In the genomic region with DNA sequence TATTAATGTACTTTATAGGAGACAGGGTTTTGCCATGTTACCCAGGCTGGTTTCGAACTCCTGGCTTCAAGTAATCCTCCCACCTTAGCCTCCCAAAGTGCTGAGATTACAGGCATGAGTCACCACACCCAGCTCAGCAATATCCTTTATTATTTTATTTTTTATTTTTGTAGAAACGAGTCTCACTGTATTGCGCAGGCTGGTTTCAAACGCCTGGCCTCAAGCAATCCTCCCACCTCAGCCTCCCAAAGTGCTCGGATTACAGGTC, we compare ENCODE assay signal across 8 cellular contexts. TPM values are rescaled to one million over a fixed set of nuclear protein-coding genes. Genes with fewer than 3 reads are reported as not detected.
DNase-seq lines count a peak whose midpoint lies in the region; ATAC-seq, FAIRE-seq and TF ChIP-seq lines count a peak whose summit lies in the region.
"Not testable (repeated sequence)": the region's sequence is repeated elsewhere in the genome, so short reads cannot be mapped to it uniquely, and the experiment has no call there.

No MANE protein-coding gene starts in this region.

- TF ChIP-seq CTCF in A549 (IDR thresholded peaks at IDR 0.05); Caco-2 (IDR thresholded peaks at IDR 0.05; ENCODE audit: insufficient read depth in 1 of 2, low read depth in 1 of 2, low read length in 1 of 2, severe bottlenecking in 1 of 2, unreplicated experiment in 1 of 2); Loucy (conservative IDR thresholded peaks at IDR 0.05; ENCODE audit: low read length); chondrocyte (IDR thresholded peaks at IDR 0.05); natural killer cell (IDR thresholded peaks at IDR 0.05): not testable (repeated sequence)

- TF ChIP-seq POLR2A in A549 (IDR thresholded peaks at IDR 0.05; ENCODE audit: low read length), result not testable (repeated sequence)

- not testable (repeated sequence) for H3F3A ChIP-seq in Loucy (ENCODE audit: low read depth)

- H3K4me1 Mint-ChIP-seq in Caco-2 (ENCODE audit: low read depth, unreplicated experiment), result not testable (repeated sequence)
- peaks cover 16% of the 10 kb centered on the region for H3K4me1 Mint-ChIP-seq in T-helper 1 cell treated with Interleukin-12 subunit alpha and Interleukin-12 subunit beta and Interleukin-4 antibody, amounts not matched to agents 30 μg/mL and 1 μg/mL, for 36 hours (ENCODE audit: low read depth)
- peaks cover 19% of the 10 kb centered on the region for H3K4me1 Mint-ChIP-seq in activated CD8-positive, alpha-beta T cell treated with anti-CD3 and anti-CD28 coated beads, Interleukin-2, amount 10 ng/mL, durations not matched to agents 7 days and 5 days (ENCODE audit: low read depth)
- H3K4me1 Mint-ChIP-seq in activated naive CD4-positive, alpha-beta T cell treated with anti-CD3 and anti-CD28 coated beads, Interleukin-2, amount 10 ng/mL, durations not matched to agents 7 days and 5 days, result peaks cover 25% of the 10 kb centered on the region
- H3K4me1 Mint-ChIP-seq in chondrocyte (ENCODE audit: low read depth) (peaks cover 13% of the 10 kb centered on the region), natural killer cell (peaks cover 9 to 15% of the 10 kb centered on the region in 2 donors)

- H3K9me3 ChIP-seq in A549; Caco-2; Loucy (ENCODE audit: insufficient read depth, low read depth, low read length): not testable (repeated sequence)

- H3K9me3 Mint-ChIP-seq in Caco-2 (ENCODE audit: unreplicated experiment); T-helper 1 cell treated with Interleukin-12 subunit alpha and Interleukin-12 subunit beta and Interleukin-4 antibody, amounts not matched to agents 30 μg/mL and 1 μg/mL, for 36 hours; activated CD8-positive, alpha-beta T cell treated with anti-CD3 and anti-CD28 coated beads, Interleukin-2, amount 10 ng/mL, durations not matched to agents 7 days and 5 days (ENCODE audit: insufficient read depth); activated naive CD4-positive, alpha-beta T cell treated with anti-CD3 and anti-CD28 coated beads, Interleukin-2, amount 10 ng/mL, durations not matched to agents 7 days and 5 days; chondrocyte (ENCODE audit: low read depth); natural killer cell: not testable (repeated sequence)

- not testable (repeated sequence) for H3K9me2 ChIP-seq in Loucy (replicated peaks; ENCODE audit: low read depth, low read length)

- H3K27ac Mint-ChIP-seq in Caco-2 (ENCODE audit: unreplicated experiment); T-helper 1 cell treated with Interleukin-12 subunit alpha and Interleukin-12 subunit beta and Interleukin-4 antibody, amounts not matched to agents 30 μg/mL and 1 μg/mL, for 36 hours; chondrocyte (ENCODE audit: unreplicated experiment): not testable (repeated sequence)
- H3K27ac Mint-ChIP-seq in activated CD8-positive, alpha-beta T cell treated with anti-CD3 and anti-CD28 coated beads, Interleukin-2, amount 10 ng/mL, durations not matched to agents 7 days and 5 days, result peak overlapping the region; percentile 96
- H3K27ac Mint-ChIP-seq in activated naive CD4-positive, alpha-beta T cell treated with anti-CD3 and anti-CD28 coated beads, Interleukin-2, amount 10 ng/mL, durations not matched to agents 7 days and 5 days, result peak overlapping the region; percentile 92
- H3K27ac Mint-ChIP-seq in natural killer cell, result peak overlapping the region in 1 of 2 donors; percentile 95

- POLR2A ChIA-PET in A549 (lab: Yijun Ruan, JAX); Caco-2 (lab: Charles Lee): not testable (repeated sequence)
- POLR2A ChIA-PET in activated CD8-positive, alpha-beta T cell treated with anti-CD3 and anti-CD28 coated beads, Interleukin-2, amount 10 ng/mL, durations not matched to agents 7 days and 5 days (lab: Charles Lee), result interaction anchor here (1.5 to 3.1 kb wide), 2 partner anchors 40 to 81 kb away, joined by 5 to 52 read pairs; a partner anchor contains a TSS

- peak overlapping the region; percentile 95 for H3K4me3 Mint-ChIP-seq in Caco-2 (ENCODE audit: unreplicated experiment)
- H3K4me3 Mint-ChIP-seq in T-helper 1 cell treated with Interleukin-12 subunit alpha and Interleukin-12 subunit beta and Interleukin-4 antibody, amounts not matched to agents 30 μg/mL and 1 μg/mL, for 36 hours, result peak overlapping the region; percentile 89
- peak overlapping the region; percentile 92 for H3K4me3 Mint-ChIP-seq in activated CD8-positive, alpha-beta T cell treated with anti-CD3 and anti-CD28 coated beads, Interleukin-2, amount 10 ng/mL, durations not matched to agents 7 days and 5 days
- H3K4me3 Mint-ChIP-seq in activated naive CD4-positive, alpha-beta T cell treated with anti-CD3 and anti-CD28 coated beads, Interleukin-2, amount 10 ng/mL, durations not matched to agents 7 days and 5 days; chondrocyte (ENCODE audit: unreplicated experiment): not testable (repeated sequence)
- peak overlapping the region; percentile 94 for H3K4me3 Mint-ChIP-seq in natural killer cell

- TF ChIP-seq RAD21 in A549 (conservative IDR thresholded peaks at IDR 0.05 in 1 of 2, IDR thresholded peaks at IDR 0.05 in 1 of 2), result not testable (repeated sequence)

- H3K27me3 Mint-ChIP-seq in Caco-2 (ENCODE audit: insufficient read depth, unreplicated experiment); T-helper 1 cell treated with Interleukin-12 subunit alpha and Interleukin-12 subunit beta and Interleukin-4 antibody, amounts not matched to agents 30 μg/mL and 1 μg/mL, for 36 hours (ENCODE audit: low read depth); activated CD8-positive, alpha-beta T cell treated with anti-CD3 and anti-CD28 coated beads, Interleukin-2, amount 10 ng/mL, durations not matched to agents 7 days and 5 days (ENCODE audit: low read depth); activated naive CD4-positive, alpha-beta T cell treated with anti-CD3 and anti-CD28 coated beads, Interleukin-2, amount 10 ng/mL, durations not matched to agents 7 days and 5 days; chondrocyte (ENCODE audit: low read depth); natural killer cell (ENCODE audit: low read depth in 2 of 2): not testable (repeated sequence)

- BruUV-seq in Caco-2 (replicated peaks; lab: Mats Ljungman, UMichigan), result not testable (repeated sequence)

- not testable (repeated sequence) for ATAC-seq in A549; activated CD8-positive, alpha-beta T cell treated with anti-CD3 and anti-CD28 coated beads, Interleukin-2, amount 10 ng/mL, durations not matched to agents 7 days and 5 days; natural killer cell

- not testable (repeated sequence) for H3K36me3 ChIP-seq in Caco-2 (ENCODE audit: control insufficient read depth, insufficient read depth, low read length); Loucy (ENCODE audit: insufficient read depth, low read length)

- WGBS in A549 (ENCODE audit: missing lambda C conversion rate), result 93% methylated on average over 5 of the region's 5 CpGs

- not testable (repeated sequence) for DNase-seq in A549 (ENCODE audit: low read depth in 1 of 2, low spot score in 1 of 2); Caco-2; activated CD8-positive, alpha-beta T cell treated with anti-CD3 and anti-CD28 coated beads, Interleukin-2, amount 10 ng/mL, durations not matched to agents 7 days and 5 days; activated naive CD4-positive, alpha-beta T cell treated with anti-CD3 and anti-CD28 coated beads, Interleukin-2, amount 10 ng/mL, durations not matched to agents 7 days and 5 days; natural killer cell
- DNase-seq in chondrocyte (ENCODE audit: low spot score), result peak; percentile 21

- TF ChIP-seq EP300 in A549 (IDR thresholded peaks at IDR 0.05), result not testable (repeated sequence)

- not testable (repeated sequence) for H2AFZ ChIP-seq in Loucy (ENCODE audit: low read length)

- H3K79me2 ChIP-seq in Loucy (ENCODE audit: insufficient read depth, low read length), result not testable (repeated sequence)

- H3K9ac ChIP-seq in Loucy (ENCODE audit: low read depth, low read length, poor library complexity, severe bottlenecking), result peak overlapping the region; percentile 93

- peak overlapping the region in 1 of 2 experiments; percentile 98; a peak in 3 of 6 replicates for H3K27ac ChIP-seq in A549

- not testable (repeated sequence) for H3K27me3 ChIP-seq in Caco-2 (replicated peaks; ENCODE audit: control insufficient read depth, insufficient read depth, low read length); Loucy (ENCODE audit: insufficient read depth, low read length, poor library complexity, severe bottlenecking)

- H3K4me1 ChIP-seq in A549; Loucy (ENCODE audit: insufficient read depth, low read length, poor library complexity, severe bottlenecking): not testable (repeated sequence)
- peaks cover 12% of the 10 kb centered on the region for H3K4me1 ChIP-seq in Caco-2

- CTCF ChIA-PET in A549 (lab: Yijun Ruan, JAX), result interaction anchor here (1.1 to 1.7 kb wide), 3 partner anchors 32 to 58 kb away, joined by 3 to 7 read pairs (median 3); no protein-coding TSS in a partner anchor
- CTCF ChIA-PET in Caco-2 (lab: Charles Lee); activated naive CD4-positive, alpha-beta T cell treated with anti-CD3 and anti-CD28 coated beads, Interleukin-2, amount 10 ng/mL, durations not matched to agents 7 days and 5 days (lab: Charles Lee): not testable (repeated sequence)
- CTCF ChIA-PET in activated CD8-positive, alpha-beta T cell treated with anti-CD3 and anti-CD28 coated beads, Interleukin-2, amount 10 ng/mL, durations not matched to agents 7 days and 5 days (lab: Charles Lee), result interaction anchor here (2.4 kb wide), 1 partner anchor 39 kb away, joined by 16 read pairs; a partner anchor contains a TSS

- H3K36me3 Mint-ChIP-seq in Caco-2 (ENCODE audit: insufficient read depth, unreplicated experiment); T-helper 1 cell treated with Interleukin-12 subunit alpha and Interleukin-12 subunit beta and Interleukin-4 antibody, amounts not matched to agents 30 μg/mL and 1 μg/mL, for 36 hours (ENCODE audit: low read depth); activated CD8-positive, alpha-beta T cell treated with anti-CD3 and anti-CD28 coated beads, Interleukin-2, amount 10 ng/mL, durations not matched to agents 7 days and 5 days (ENCODE audit: low read depth); activated naive CD4-positive, alpha-beta T cell treated with anti-CD3 and anti-CD28 coated beads, Interleukin-2, amount 10 ng/mL, durations not matched to agents 7 days and 5 days; chondrocyte (ENCODE audit: low read depth); natural killer cell: not testable (repeated sequence)

- intact Hi-C loops in Caco-2 (cut with micrococcal nuclease; ENCODE audit: unreplicated experiment), result loop anchor here (5.0 kb wide), 1 partner anchor 94 kb away; no protein-coding TSS in a partner anchor
- intact Hi-C loops in natural killer cell (cut with micrococcal nuclease), result loop anchor here (5.0 kb wide), 1 partner anchor 134 kb away; a partner anchor contains a TSS

- not testable (repeated sequence) for H4K20me1 ChIP-seq in Loucy (ENCODE audit: insufficient read depth, low read length, poor library complexity, severe bottlenecking)

- not testable (repeated sequence) for H3K4me3 ChIP-seq in A549; Caco-2 (ENCODE audit: low read depth, low read length)
- peak overlapping the region; percentile 89 for H3K4me3 ChIP-seq in Loucy (ENCODE audit: low read length, poor library complexity, severe bottlenecking)

- H3K4me2 ChIP-seq in A549 (peak overlapping the region; percentile 78), Loucy (ENCODE audit: low read depth, low read length, poor library complexity, severe bottlenecking) (peak overlapping the region; percentile 91)

- FAIRE-seq in A549 (lab: Jason Lieb, UNC), result not testable (repeated sequence)

RNA-seq across cellular contexts. Expression of a gene that starts 39.0 kb away (rescaled TPM):
- 6.8 and 8.3 TPM in 2 replicates for polyA plus RNA-seq in A549 (2011; rRNA removed)
- polyA plus RNA-seq in A549 (2012; cell fraction: cytosol; rRNA removed), result 7.4 and 10.0 TPM in 2 replicates
- polyA plus RNA-seq in A549 (2012; cell fraction: nucleus; rRNA removed), result 27.5 and 29.2 TPM in 2 replicates
- polyA plus RNA-seq in A549 (2017; fragmentation: RNase III; extraction: RNeasy Plus Mini Kit Qiagen cat#74134 plus additional on column Dnase treatment), result 9.8 to 10.9 TPM (median 10.2 TPM) in 3 replicates
- polyA minus RNA-seq in A549 (2011; rRNA and poly(A)+ RNA removed), result 15.7 and 19.4 TPM in 2 replicates
- total RNA-seq in Caco-2 (2022), result 50.8 and 51.2 TPM in 2 replicates
- total RNA-seq in activated CD8-positive, alpha-beta T cell treated with anti-CD3 and anti-CD28 coated beads, Interleukin-2, amount 10 ng/mL, durations not matched to agents 7 days and 5 days, result 10 to 100 TPM; 26.8 to 28.5 TPM
- total RNA-seq in chondrocyte, result 53.3 to 78.3 TPM (median 77.9 TPM) in 3 replicates
- 10 to 100 TPM; 51.6 to 59.7 (median 55.3) TPM for total RNA-seq in natural killer cell
